13 cellular contexts compared by ENCODE assay signal in genomic region chr10:58973235-58973595, GRCh38.
DNase-seq lines count a peak whose midpoint lies in the region; ATAC-seq and TF ChIP-seq lines count a peak whose summit lies in the region.
"Had no signal": no experiment of that assay in that cellular context is flagged by ENCODE, and none has a peak within 500 bp of the region (broad histone marks: within the 10 kb centered on the region; RNA-seq: fewer than 3 reads in every experiment).

No MANE protein-coding gene starts in this region.

- H3K36me3 ChIP-seq in SU-DHL-6 (ENCODE audit: low read length) (no peaks in the 10 kb centered on the region), neural cell (ENCODE audit: insufficient read depth, low read length) (no peaks in the 10 kb centered on the region)
- H3K36me3 ChIP-seq: HAP-1 had no signal

- no peak for TF ChIP-seq RAD21 in neural cell (conservative IDR thresholded peaks at IDR 0.05)

- H3K4me3 ChIP-seq in SU-DHL-6 (ENCODE audit: insufficient read depth, low read length, poor library complexity, severe bottlenecking) (no peak overlapping the region), neural cell (ENCODE audit: low read length) (peak overlapping the region; percentile 45)
- H3K4me3 ChIP-seq: GM23248, HAP-1 had no signal

- TF ChIP-seq EP300 in neural cell (conservative IDR thresholded peaks at IDR 0.05; ENCODE audit: poor library complexity, severe bottlenecking), result no peak

- H3K27ac ChIP-seq in SU-DHL-6 (ENCODE audit: low read depth, low read length), result no peak overlapping the region
- H3K27ac ChIP-seq in caudate nucleus (ENCODE audit: low read depth, low read length), result peak overlapping the region; percentile 12
- peak overlapping the region; percentile 84 for H3K27ac ChIP-seq in neural cell (ENCODE audit: low read length)
- H3K27ac ChIP-seq: C4-2B, GM23248, HL-60 had no signal

- DNase-seq in caudate nucleus (lab: John Stamatoyannopoulos, UW), result no peak
- no peak for DNase-seq in stimulated activated CD8-positive, alpha-beta memory T cell treated with anti-CD3 and anti-CD28 coated beads, Interleukin-4, amount 100 ng/mL, for 48 hours
- no peak for DNase-seq in activated CD4-positive, alpha-beta T cell treated with anti-CD3 and anti-CD28 coated beads, Interleukin-2, amount 50 U/mL, for 1 hour
- DNase-seq: ACHN; Caco-2; CD4-positive, alpha-beta T cell; GM23248 had no signal

- no peaks in the 10 kb centered on the region for H3F3A ChIP-seq in SU-DHL-6 (ENCODE audit: insufficient read depth)
- peaks cover 10% of the 10 kb centered on the region for H3F3A ChIP-seq in neural cell (ENCODE audit: insufficient read depth, low read length, poor library complexity, severe bottlenecking)

- H2AFZ ChIP-seq in SU-DHL-6 (ENCODE audit: low read depth, low read length, severe bottlenecking) (peak overlapping the region; percentile 19), neural cell (ENCODE audit: low read depth, low read length) (peak overlapping the region; percentile 16)
- H2AFZ ChIP-seq: GM23248 had no signal

- no peak overlapping the region for H3K4me2 ChIP-seq in SU-DHL-6 (ENCODE audit: low read depth, low read length, poor library complexity, severe bottlenecking)
- H3K4me2 ChIP-seq in neural cell (ENCODE audit: low read length), result peak overlapping the region; percentile 21

- no peaks in the 10 kb centered on the region for H3K9me3 ChIP-seq in SU-DHL-6 (ENCODE audit: insufficient read depth, low read length)
- no peaks in the 10 kb centered on the region for H3K9me3 ChIP-seq in neural cell (ENCODE audit: low read length)
- H3K9me3 ChIP-seq: Caco-2, HAP-1 had no signal

- no peak for ATAC-seq in HG02884 (IDR thresholded peaks at IDR 0.05; ENCODE audit: unreplicated experiment)

- no peaks in the 10 kb centered on the region for H4K20me1 ChIP-seq in SU-DHL-6 (ENCODE audit: low read depth, low read length)
- no peaks in the 10 kb centered on the region for H4K20me1 ChIP-seq in neural cell (ENCODE audit: insufficient read depth)

- H3K27me3 ChIP-seq in SU-DHL-6 (ENCODE audit: low read length), result no peaks in the 10 kb centered on the region
- H3K27me3 ChIP-seq in neural cell (ENCODE audit: insufficient read depth, low read depth, low read length), result no peaks in the 10 kb centered on the region

- H3K79me2 ChIP-seq in SU-DHL-6 (ENCODE audit: insufficient read depth, low read length) (no peaks in the 10 kb centered on the region), neural cell (replicated peaks; ENCODE audit: insufficient read depth, low read length) (no peaks in the 10 kb centered on the region)

- TF ChIP-seq CTCF in SU-DHL-6 (IDR thresholded peaks at IDR 0.05; ENCODE audit: insufficient read depth, low read length, poor library complexity, severe bottlenecking), result no peak
- no peak for TF ChIP-seq CTCF in neural cell (IDR thresholded peaks at IDR 0.05; ENCODE audit: poor library complexity, severe bottlenecking)

- H3K9me2 ChIP-seq in SU-DHL-6 (replicated peaks; ENCODE audit: insufficient read depth, low read length) (no peaks in the 10 kb centered on the region), neural cell (ENCODE audit: insufficient read depth, low read length) (no peaks in the 10 kb centered on the region)

- H3K9ac ChIP-seq in SU-DHL-6 (ENCODE audit: low read length) (no peak overlapping the region), neural cell (ENCODE audit: low read length) (peak overlapping the region; percentile 46)
- H3K9ac ChIP-seq: GM23248 had no signal

TF ChIP-seq in neural cell, 6 proteins besides CTCF, POLR2A, EP300 and RAD21:
- peak; percentile 1 for TF ChIP-seq REST (IDR thresholded peaks at IDR 0.05; ENCODE audit: borderline replicate concordance)
- no peak for TF ChIP-seq TAF1 (IDR thresholded peaks at IDR 0.05; ENCODE audit: low read depth)
